1 cellular context compared by ENCODE assay signal in genomic region chr2:226795281-226796011, GRCh38.
TF ChIP-seq lines count a peak whose summit lies in the region.

No MANE protein-coding gene starts in this region.

TF ChIP-seq in HepG2, 621 proteins besides CTCF, POLR2A, EP300 and RAD21 (continued from another document and continues in another):
- TF ChIP-seq ZBTB40 (IDR thresholded peaks at IDR 0.05) (no peak), ZBTB40 (CRISPR knock-in tag; IDR thresholded peaks at IDR 0.05) (0 out of 2 replicates have a peak, but pooled peaks have one; percentile 57), SNAPC2 (CRISPR knock-in tag; IDR thresholded peaks at IDR 0.05) (0 out of 2 replicates have a peak, but pooled peaks have one; percentile 50), TERF1 (CRISPR knock-in tag; IDR thresholded peaks at IDR 0.05) (no peak), KLF16 (CRISPR knock-in tag; IDR thresholded peaks at IDR 0.05) (no peak), ZNF788 (CRISPR knock-in tag; IDR thresholded peaks at IDR 0.05; ENCODE audit: borderline replicate concordance) (peak; percentile 2; the same call in 1 of the 2 replicates), AHDC1 (CRISPR knock-in tag; IDR thresholded peaks at IDR 0.05; ENCODE audit: borderline replicate concordance) (no peak), ZFP36L1 (CRISPR knock-in tag; IDR thresholded peaks at IDR 0.05) (no peak), KDM5B (CRISPR knock-in tag; IDR thresholded peaks at IDR 0.05; ENCODE audit: borderline replicate concordance) (peak; percentile 20; the same call in 1 of the 2 replicates), BRD4 (CRISPR knock-in tag; IDR thresholded peaks at IDR 0.05) (0 out of 2 replicates have a peak, but pooled peaks have one; percentile 12), U2AF1 (optimal IDR thresholded peaks at IDR 0.05; ENCODE audit: low read depth, low read length) (no peak), HOXA7 (CRISPR knock-in tag; IDR thresholded peaks at IDR 0.05) (no peak), IRF9 (CRISPR knock-in tag; IDR thresholded peaks at IDR 0.05; ENCODE audit: borderline replicate concordance) (0 out of 2 replicates have a peak, but pooled peaks have one; percentile 19), ZBTB42 (CRISPR knock-in tag; IDR thresholded peaks at IDR 0.05) (no peak), REPIN1 (CRISPR knock-in tag; IDR thresholded peaks at IDR 0.05; ENCODE audit: borderline replicate concordance, low read depth) (0 out of 2 replicates have a peak, but pooled peaks have one; percentile 6), ATF7-NPFF (CRISPR knock-in tag; IDR thresholded peaks at IDR 0.05; ENCODE audit: low read depth) (peak; percentile 55; the same call in 1 of the 2 replicates), BCL6 (CRISPR knock-in tag; IDR thresholded peaks at IDR 0.05) (0 out of 2 replicates have a peak, but pooled peaks have one; percentile 2), HOXD1 (CRISPR knock-in tag; IDR thresholded peaks at IDR 0.05) (no peak), TRIM24 (CRISPR knock-in tag; IDR thresholded peaks at IDR 0.05) (no peak), NCOA2 (CRISPR knock-in tag; IDR thresholded peaks at IDR 0.05) (no peak), GABPA (IDR thresholded peaks at IDR 0.05; ENCODE audit: low read depth, low read length) (no peak), GABPA (CRISPR knock-in tag; IDR thresholded peaks at IDR 0.05; ENCODE audit: low read depth) (no peak), AGO2 (optimal IDR thresholded peaks at IDR 0.05; ENCODE audit: low read depth, low read length) (peak; percentile 89), ZNF598 (CRISPR knock-in tag; IDR thresholded peaks at IDR 0.05; ENCODE audit: borderline replicate concordance) (0 out of 2 replicates have a peak, but pooled peaks have one; percentile 50), ZNF180 (CRISPR knock-in tag; IDR thresholded peaks at IDR 0.05; ENCODE audit: borderline replicate concordance, low read depth) (no peak), ZNF260 (CRISPR knock-in tag; IDR thresholded peaks at IDR 0.05; ENCODE audit: borderline replicate concordance, low read depth) (no peak), KAT8 (CRISPR knock-in tag; IDR thresholded peaks at IDR 0.05) (no peak), SMARCE1 (IDR thresholded peaks at IDR 0.05; ENCODE audit: borderline replicate concordance) (no peak), NR2F1 (CRISPR knock-in tag; IDR thresholded peaks at IDR 0.05) (no peak), ZNF576 (CRISPR knock-in tag; IDR thresholded peaks at IDR 0.05) (0 out of 2 replicates have a peak, but pooled peaks have one; percentile 50), GZF1 (CRISPR knock-in tag; IDR thresholded peaks at IDR 0.05) (no peak), ZBTB38 (CRISPR knock-in tag; IDR thresholded peaks at IDR 0.05) (peak; percentile 55; the same call in 1 of the 2 replicates), SAFB2 (CRISPR knock-in tag; IDR thresholded peaks at IDR 0.05; ENCODE audit: borderline replicate concordance, low read depth) (0 out of 2 replicates have a peak, but pooled peaks have one; percentile 61), HNRNPL (IDR thresholded peaks at IDR 0.05; ENCODE audit: low read depth, low read length) (peak; percentile 96), NFYC (CRISPR knock-in tag; IDR thresholded peaks at IDR 0.05) (no peak), ZNF142 (CRISPR knock-in tag; IDR thresholded peaks at IDR 0.05) (no peak), CCAR2 (optimal IDR thresholded peaks at IDR 0.05; ENCODE audit: low read depth, low read length) (no peak), HNF4A (CRISPR knock-in tag; IDR thresholded peaks at IDR 0.05) (0 out of 2 replicates have a peak, but pooled peaks have one; percentile 14)
